Comparison of ENCODE assay signal across 8 cellular contexts in genomic region chr1:181149326-181150000, GRCh38.
DNase-seq lines count a peak whose midpoint lies in the region; ATAC-seq and TF ChIP-seq lines count a peak whose summit lies in the region.

No MANE protein-coding gene starts in this region.

- no peaks in the 10 kb centered on the region for H3K9me3 ChIP-seq in RWPE2 (ENCODE audit: severe bottlenecking)

- peak overlapping the region in 1 of 2 donors; percentile 55 for H3K27ac Mint-ChIP-seq in activated naive CD4-positive, alpha-beta T cell treated with anti-CD3 and anti-CD28 coated beads, Interleukin-2, amount 50 U/mL, for 72 hours

- H3K36me3 ChIP-seq in RWPE2 (ENCODE audit: low read depth): no peaks in the 10 kb centered on the region

- H3K36me3 Mint-ChIP-seq in activated naive CD4-positive, alpha-beta T cell treated with anti-CD3 and anti-CD28 coated beads, Interleukin-2, amount 50 U/mL, for 72 hours: no peaks in the 10 kb centered on the region

- H3K9me3 Mint-ChIP-seq in activated naive CD4-positive, alpha-beta T cell treated with anti-CD3 and anti-CD28 coated beads, Interleukin-2, amount 50 U/mL, for 72 hours: peaks cover 0 to 6% of the 10 kb centered on the region in 2 donors

- H3K4me3 ChIP-seq in RWPE2 (ENCODE audit: severe bottlenecking): no peak overlapping the region

- peaks cover 6% of the 10 kb centered on the region for H3K4me1 ChIP-seq in RWPE2 (ENCODE audit: insufficient read depth, poor library complexity, severe bottlenecking)

- DNase-seq in NCI-H2227 (lab: John Stamatoyannopoulos, UW; ENCODE audit: unreplicated experiment) (peak; percentile 30), NCI-H2227 treated with DMSO at 0.1 percent for 48 hours (lab: John Stamatoyannopoulos, UW) (no peak), RWPE2 (ENCODE audit: low spot score) (no peak), epidermal melanocyte (ENCODE audit: insufficient read length, low spot score) (no peak)
- DNase-seq in activated naive CD4-positive, alpha-beta T cell treated with anti-CD3 and anti-CD28 coated beads, Interleukin-2, amount 50 U/mL, for 72 hours (ENCODE audit: low spot score in 2 of 2): peak; percentile 62 to 74
- DNase-seq in stimulated activated CD8-positive, alpha-beta memory T cell treated with anti-CD3 and anti-CD28 coated beads, Interleukin-7, amount 100 ng/mL, for 24 hours (ENCODE audit: low read depth): peak; percentile 26

- peak; percentile 76 for ATAC-seq in HG03066 (IDR thresholded peaks at IDR 0.05; ENCODE audit: low read depth, unreplicated experiment)
- ATAC-seq in RWPE2 (ENCODE audit: low read depth): 0 out of 3 replicates have a peak, but pooled peaks have one; percentile 34
- peak; percentile 96 to 99 for ATAC-seq in activated naive CD4-positive, alpha-beta T cell treated with anti-CD3 and anti-CD28 coated beads, Interleukin-2, amount 50 U/mL, for 72 hours
- ATAC-seq in SK-N-SH treated with all-trans-retinoic acid at 6 μM for 48 hours: no peak

- H3K27me3 ChIP-seq in RWPE2 (ENCODE audit: insufficient read depth, poor library complexity, severe bottlenecking): no peaks in the 10 kb centered on the region

- TF ChIP-seq CTCF in RWPE2 (IDR thresholded peaks at IDR 0.05; ENCODE audit: poor library complexity, severe bottlenecking): no peak

- peak overlapping the region; percentile 12 for H3K27ac ChIP-seq in RWPE2 (ENCODE audit: poor library complexity, severe bottlenecking)

TF ChIP-seq in SK-N-SH treated with all-trans-retinoic acid at 6 μM for 48 hours, 23 proteins besides CTCF, POLR2A, EP300 and RAD21:
- TF ChIP-seq ISL1 (CRISPR knock-in tag; IDR thresholded peaks at IDR 0.05) (no peak), CSDC2 (CRISPR knock-in tag; IDR thresholded peaks at IDR 0.05) (no peak), SNAI2 (CRISPR knock-in tag; IDR thresholded peaks at IDR 0.05) (no peak), PATZ1 (CRISPR knock-in tag; IDR thresholded peaks at IDR 0.05; ENCODE audit: borderline replicate concordance) (no peak), PPARA (CRISPR knock-in tag; IDR thresholded peaks at IDR 0.05; ENCODE audit: borderline replicate concordance) (no peak), CREB5 (CRISPR knock-in tag; IDR thresholded peaks at IDR 0.05; ENCODE audit: low read depth) (no peak), OSR1 (CRISPR knock-in tag; IDR thresholded peaks at IDR 0.05) (no peak), RARB (CRISPR knock-in tag; IDR thresholded peaks at IDR 0.05) (no peak), ZC3H10 (CRISPR knock-in tag; IDR thresholded peaks at IDR 0.05) (no peak), GLIS3 (CRISPR knock-in tag; IDR thresholded peaks at IDR 0.05) (no peak), ZNF8 (CRISPR knock-in tag; IDR thresholded peaks at IDR 0.05) (no peak), ZNF565 (CRISPR knock-in tag; conservative IDR thresholded peaks at IDR 0.05; ENCODE audit: low read depth) (no peak), CSRNP3 (CRISPR knock-in tag; IDR thresholded peaks at IDR 0.05) (no peak), ZNF70 (CRISPR knock-in tag; IDR thresholded peaks at IDR 0.05) (no peak)

Comparison
In these comparisons a context has a peak if more than half of its experiments do, and no peak if none do; other contexts are left out.
1. DNase-seq: peak in NCI-H2227 (single experiment), activated naive CD4-positive, alpha-beta T cell treated with anti-CD3 and anti-CD28 coated beads, Interleukin-2, amount 50 U/mL, for 72 hours (2 of 2) and stimulated activated CD8-positive, alpha-beta memory T cell treated with anti-CD3 and anti-CD28 coated beads, Interleukin-7, amount 100 ng/mL, for 24 hours (single experiment); none in NCI-H2227 treated with DMSO at 0.1 percent for 48 hours (single experiment), RWPE2 (single experiment) and epidermal melanocyte (single experiment).